33 cellular contexts compared by ENCODE assay signal in the genomic region with DNA sequence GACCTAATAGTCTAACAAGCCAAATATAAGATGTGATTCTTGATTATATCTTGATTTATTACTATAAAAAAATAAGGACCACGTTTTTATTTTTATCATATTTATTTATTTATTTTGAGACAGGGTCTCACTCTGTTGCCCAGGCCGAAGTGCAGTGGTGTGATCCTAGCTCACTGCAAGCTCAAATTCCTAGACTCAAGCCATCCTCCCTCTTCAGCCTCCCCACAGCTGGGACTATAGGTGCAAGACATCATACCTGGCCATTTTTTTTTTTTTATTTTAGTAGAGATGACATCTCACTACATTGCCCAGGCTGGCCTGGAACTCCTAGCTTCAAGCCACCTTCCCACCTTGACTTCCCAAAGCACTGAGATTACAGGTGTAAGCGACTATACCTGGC.
DNase-seq lines count a peak whose midpoint lies in the region; ATAC-seq and TF ChIP-seq lines count a peak whose summit lies in the region.
"Had no signal": no experiment of that assay in that cellular context is flagged by ENCODE, and none has a peak within 500 bp of the region (broad histone marks: within the 10 kb centered on the region; RNA-seq: fewer than 3 reads in every experiment).

No MANE protein-coding gene starts in this region.

- peaks cover 7% of the 10 kb centered on the region for H3K9me3 Mint-ChIP-seq in WTC11
- H3K9me3 Mint-ChIP-seq: CD4-positive, alpha-beta memory T cell; CD4-positive, alpha-beta T cell; CD4-positive, CD25-positive, alpha-beta regulatory T cell; CD8-positive, alpha-beta memory T cell; CD8-positive, alpha-beta T cell had no signal

- no peaks in the 10 kb centered on the region for H3K36me3 ChIP-seq in HEK293 (ENCODE audit: control insufficient read depth in 2 of 2, insufficient read depth in 1 of 2, low read length in 2 of 2)
- H3K36me3 ChIP-seq: BE2C; BLaER1; BLaER1 treated with 17β-estradiol and CSF1 and Interleukin-3, amounts not matched to agents 10 nM and 100 nM had no signal

- H3K27ac Mint-ChIP-seq in WTC11: peak overlapping the region; percentile 65; the same call in 1 of the 2 replicates
- H3K27ac Mint-ChIP-seq: B cell; CD14-positive monocyte; CD4-positive, alpha-beta memory T cell; CD4-positive, alpha-beta T cell; CD4-positive, CD25-positive, alpha-beta regulatory T cell; CD8-positive, alpha-beta memory T cell; CD8-positive, alpha-beta T cell had no signal

- no peaks in the 10 kb centered on the region for H3K4me1 ChIP-seq in HEK293 (ENCODE audit: control insufficient read depth, insufficient read depth, low read length)
- H3K4me1 ChIP-seq: BLaER1 had no signal

- ATAC-seq in WTC11: no peak
- ATAC-seq: A549; CD8-positive, alpha-beta T cell had no signal

- H3K27ac ChIP-seq in HEK293 (ENCODE audit: extremely low read depth, low read depth, low read length): no peak overlapping the region
- H3K27ac ChIP-seq: 22Rv1; A549; BLaER1; BLaER1 treated with 17β-estradiol and CSF1 and Interleukin-3, amounts not matched to agents 10 nM and 100 nM; C4-2B had no signal

- H3K4me3 ChIP-seq in HEK293 (ENCODE audit: low read depth, low read length): no peak overlapping the region
- H3K4me3 ChIP-seq: A549; BLaER1; BLaER1 treated with 17β-estradiol and CSF1 and Interleukin-3, amounts not matched to agents 10 nM and 100 nM had no signal

- TF ChIP-seq CTCF in HEK293 (tag by site-specific recombination; IDR thresholded peaks at IDR 0.05) (no peak), WTC11 (IDR thresholded peaks at IDR 0.05) (no peak)

- DNase-seq in WTC11 (ENCODE audit: low spot score): no peak
- peak; percentile 22 for DNase-seq in posterior vena cava (ENCODE audit: low spot score)
- DNase-seq in NCI-H1105 (lab: John Stamatoyannopoulos, UW): no peak
- no peak for DNase-seq in midbrain (lab: John Stamatoyannopoulos, UW)
- DNase-seq in kidney tubule cell (ENCODE audit: low spot score): no peak
- DNase-seq: 8988T; ACHN; AML-193; BE2C; C1 segment of cervical spinal cord; Caco-2; Calu3; CD4-positive, alpha-beta memory T cell; CD4-positive, alpha-beta T cell; CD4-positive, CD25-positive, alpha-beta regulatory T cell; CD8-positive, alpha-beta memory T cell; CD8-positive, alpha-beta T cell; COR-L47; DMS 273 treated with DMSO at 0.1 percent for 48 hours; DMS153; DMS53; DMS79; DMS79 treated with DMSO at 0.1 percent for 48 hours; DND-41; EL had no signal

- peaks cover 67% of the 10 kb centered on the region for H3K4me1 Mint-ChIP-seq in WTC11
- H3K4me1 Mint-ChIP-seq: B cell; CD4-positive, alpha-beta memory T cell; CD4-positive, CD25-positive, alpha-beta regulatory T cell; CD8-positive, alpha-beta memory T cell had no signal

- H3K36me3 Mint-ChIP-seq in WTC11: peaks cover 12% of the 10 kb centered on the region
- H3K36me3 Mint-ChIP-seq: CD14-positive monocyte; CD4-positive, alpha-beta memory T cell; CD4-positive, CD25-positive, alpha-beta regulatory T cell; CD8-positive, alpha-beta memory T cell; CD8-positive, alpha-beta T cell had no signal

- no peaks in the 10 kb centered on the region; the same call in 1 of the 2 replicates for H3K9me3 ChIP-seq in HEK293 (ENCODE audit: control insufficient read depth, insufficient read depth, low read depth, low read length)
- H3K9me3 ChIP-seq: A549, BE2C, Caco-2 had no signal

- no peak overlapping the region for H3K4me3 Mint-ChIP-seq in WTC11
- H3K4me3 Mint-ChIP-seq: B cell; CD14-positive monocyte; CD4-positive, alpha-beta memory T cell; CD4-positive, alpha-beta T cell; CD4-positive, CD25-positive, alpha-beta regulatory T cell; CD8-positive, alpha-beta memory T cell; CD8-positive, alpha-beta T cell had no signal

- POLR2A ChIA-PET in HEK293 (lab: Yijun Ruan, JAX) (interaction anchor here (0.7 kb wide), 2 partner anchors 20 to 64 kb away, joined by 4 to 5 read pairs; no protein-coding TSS in a partner anchor), WTC11 (lab: Charles Lee) (interaction anchor here (0.7 kb wide), 1 partner anchor 18 kb away, joined by 4 read pairs; no protein-coding TSS in a partner anchor)

- CTCF ChIA-PET in HEK293 (lab: Yijun Ruan, JAX) (no interaction called here), WTC11 (lab: Charles Lee) (no interaction called here)

- intact Hi-C loops in posterior vena cava (cut with DNase I): no loop called here

- no peaks in the 10 kb centered on the region for H3K27me3 Mint-ChIP-seq in WTC11 (ENCODE audit: low read depth)

TF ChIP-seq in HEK293, 187 proteins besides CTCF, POLR2A, EP300 and RAD21:
- TF ChIP-seq, protein P1, sequence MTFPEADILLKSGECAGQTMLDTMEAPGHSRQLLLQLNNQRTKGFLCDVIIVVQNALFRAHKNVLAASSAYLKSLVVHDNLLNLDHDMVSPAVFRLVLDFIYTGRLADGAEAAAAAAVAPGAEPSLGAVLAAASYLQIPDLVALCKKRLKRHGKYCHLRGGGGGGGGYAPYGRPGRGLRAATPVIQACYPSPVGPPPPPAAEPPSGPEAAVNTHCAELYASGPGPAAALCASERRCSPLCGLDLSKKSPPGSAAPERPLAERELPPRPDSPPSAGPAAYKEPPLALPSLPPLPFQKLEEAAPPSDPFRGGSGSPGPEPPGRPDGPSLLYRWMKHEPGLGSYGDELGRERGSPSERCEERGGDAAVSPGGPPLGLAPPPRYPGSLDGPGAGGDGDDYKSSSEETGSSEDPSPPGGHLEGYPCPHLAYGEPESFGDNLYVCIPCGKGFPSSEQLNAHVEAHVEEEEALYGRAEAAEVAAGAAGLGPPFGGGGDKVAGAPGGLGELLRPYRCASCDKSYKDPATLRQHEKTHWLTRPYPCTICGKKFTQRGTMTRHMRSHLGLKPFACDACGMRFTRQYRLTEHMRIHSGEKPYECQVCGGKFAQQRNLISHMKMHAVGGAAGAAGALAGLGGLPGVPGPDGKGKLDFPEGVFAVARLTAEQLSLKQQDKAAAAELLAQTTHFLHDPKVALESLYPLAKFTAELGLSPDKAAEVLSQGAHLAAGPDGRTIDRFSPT (tag by site-specific recombination; IDR thresholded peaks at IDR 0.05): no peak
- TF ChIP-seq ZNF121 (tag by site-specific recombination; IDR thresholded peaks at IDR 0.05): peak; percentile 52; the same call in 1 of the 2 replicates

TF ChIP-seq in WTC11, 78 proteins besides CTCF, POLR2A, EP300 and RAD21:
- no peak for TF ChIP-seq NFATC4 (CRISPR knock-in tag; IDR thresholded peaks at IDR 0.05)
- TF ChIP-seq, protein P2, sequence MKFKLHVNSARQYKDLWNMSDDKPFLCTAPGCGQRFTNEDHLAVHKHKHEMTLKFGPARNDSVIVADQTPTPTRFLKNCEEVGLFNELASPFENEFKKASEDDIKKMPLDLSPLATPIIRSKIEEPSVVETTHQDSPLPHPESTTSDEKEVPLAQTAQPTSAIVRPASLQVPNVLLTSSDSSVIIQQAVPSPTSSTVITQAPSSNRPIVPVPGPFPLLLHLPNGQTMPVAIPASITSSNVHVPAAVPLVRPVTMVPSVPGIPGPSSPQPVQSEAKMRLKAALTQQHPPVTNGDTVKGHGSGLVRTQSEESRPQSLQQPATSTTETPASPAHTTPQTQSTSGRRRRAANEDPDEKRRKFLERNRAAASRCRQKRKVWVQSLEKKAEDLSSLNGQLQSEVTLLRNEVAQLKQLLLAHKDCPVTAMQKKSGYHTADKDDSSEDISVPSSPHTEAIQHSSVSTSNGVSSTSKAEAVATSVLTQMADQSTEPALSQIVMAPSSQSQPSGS (CRISPR knock-in tag; IDR thresholded peaks at IDR 0.05; ENCODE audit: borderline replicate concordance, low read depth): no peak
- TF ChIP-seq PRRX2 (CRISPR knock-in tag; IDR thresholded peaks at IDR 0.05): no peak
- peak; percentile 78 for TF ChIP-seq ZNF121 (CRISPR knock-in tag; IDR thresholded peaks at IDR 0.05)
- TF ChIP-seq ZBTB21 (CRISPR knock-in tag; IDR thresholded peaks at IDR 0.05; ENCODE audit: borderline replicate concordance): no peak
- TF ChIP-seq NR3C1 (CRISPR knock-in tag; conservative IDR thresholded peaks at IDR 0.05; ENCODE audit: low read depth): no peak
- TF ChIP-seq NFYB (CRISPR knock-in tag; conservative IDR thresholded peaks at IDR 0.05; ENCODE audit: low read depth): no peak
- no peak for TF ChIP-seq MXD4 (CRISPR knock-in tag; IDR thresholded peaks at IDR 0.05; ENCODE audit: borderline replicate concordance)
TF ChIP-seq in WTC11: peak in this region for 1.
